In genomic region chr6:116034327-116034726, GRCh38 we compare ENCODE assay signal across 14 cellular contexts. TPM values are rescaled to one million over a fixed set of nuclear protein-coding genes. Genes with fewer than 3 reads are reported as not detected.
DNase-seq lines count a peak whose midpoint lies in the region; ATAC-seq and TF ChIP-seq lines count a peak whose summit lies in the region.
"Had no signal": no experiment of that assay in that cellular context is flagged by ENCODE, and none has a peak within 500 bp of the region (broad histone marks: within the 10 kb centered on the region; RNA-seq: fewer than 3 reads in every experiment).

No MANE protein-coding gene starts in this region.

- ATAC-seq in left lobe of liver (peak; percentile 46), HG03108 (IDR thresholded peaks at IDR 0.05; ENCODE audit: unreplicated experiment) (no peak), GM18867 (IDR thresholded peaks at IDR 0.05; ENCODE audit: unreplicated experiment) (no peak)

- H3K36me3 Mint-ChIP-seq in MCF 10A (ENCODE audit: insufficient read depth, unreplicated experiment) (no peaks in the 10 kb centered on the region), type B pancreatic cell (no peaks in the 10 kb centered on the region)

- H3K9me3 ChIP-seq in breast epithelium (no peaks in the 10 kb centered on the region), mammary epithelial cell (replicated peaks; ENCODE audit: insufficient read depth, low read length) (no peaks in the 10 kb centered on the region)
- H3K9me3 ChIP-seq: MG63, spleen had no signal

- H3K4me3 ChIP-seq in breast epithelium (no peak overlapping the region), mammary epithelial cell (replicated peaks in 1 of 3; ENCODE audit: insufficient read depth in 1 of 3, low read depth in 2 of 3, low read length in 3 of 3) (no peak overlapping the region)
- H3K4me3 ChIP-seq: MG63, spleen had no signal

- H3K9me3 Mint-ChIP-seq in MCF 10A (ENCODE audit: unreplicated experiment) (no peaks in the 10 kb centered on the region), type B pancreatic cell (no peaks in the 10 kb centered on the region)

- 66% methylated on average over 2 of the region's 2 CpGs for WGBS in mammary epithelial cell (ENCODE audit: low coverage, missing lambda C conversion rate)

- no peaks in the 10 kb centered on the region for H4K20me1 ChIP-seq in mammary epithelial cell (ENCODE audit: insufficient read depth, low read length)

- no peak overlapping the region for H3K9ac ChIP-seq in mammary epithelial cell (ENCODE audit: insufficient read depth, low read length)

- H3K27ac Mint-ChIP-seq in MCF 10A (ENCODE audit: low read depth, unreplicated experiment) (peak overlapping the region; percentile 80), type B pancreatic cell (peak overlapping the region; percentile 44)

- H3K27me3 ChIP-seq in breast epithelium (no peaks in the 10 kb centered on the region), mammary epithelial cell (ENCODE audit: insufficient read depth, low read length) (no peaks in the 10 kb centered on the region)
- H3K27me3 ChIP-seq: MG63, spleen had no signal

- H3K27ac ChIP-seq in breast epithelium (no peak overlapping the region), mammary epithelial cell (ENCODE audit: insufficient read depth, low read depth, low read length) (peak overlapping the region; percentile 6)
- H3K27ac ChIP-seq: spleen had no signal

- DNase-seq in MCF 10A (ENCODE audit: unreplicated experiment) (peak; percentile 39), breast epithelium (ENCODE audit: low spot score in 2 of 2) (no peak), mammary epithelial cell (peak; percentile 67), left lobe of liver (ENCODE audit: low spot score) (no peak), type B pancreatic cell (ENCODE audit: extremely low spot score, unreplicated experiment) (no peak), amniotic stem cell (lab: John Stamatoyannopoulos, UW) (no peak)
- DNase-seq: 8988T; activated CD4-positive, CD25-positive, alpha-beta regulatory T cell; MG63; NCI-H446; SHP77 treated with DMSO at 0.1 percent for 48 hours; spleen had no signal

- peaks cover 17% of the 10 kb centered on the region for H3K79me2 ChIP-seq in mammary epithelial cell (ENCODE audit: insufficient read depth, low read length)

- H3K27me3 Mint-ChIP-seq in MCF 10A (ENCODE audit: insufficient read depth, unreplicated experiment) (no peaks in the 10 kb centered on the region), type B pancreatic cell (no peaks in the 10 kb centered on the region)

- H3K4me1 Mint-ChIP-seq in MCF 10A (ENCODE audit: insufficient read depth, unreplicated experiment) (peaks cover 18% of the 10 kb centered on the region), type B pancreatic cell (ENCODE audit: unreplicated experiment) (peaks cover 16% of the 10 kb centered on the region)

- in situ Hi-C loops in mammary epithelial cell (cut with MboI; ENCODE audit: low sequenced_read_pairs in 2 of 2) = no loop called here

- H3K4me1 ChIP-seq in breast epithelium = no peaks in the 10 kb centered on the region
- H3K4me1 ChIP-seq in mammary epithelial cell (ENCODE audit: insufficient read depth, low read length) = peaks cover 20% of the 10 kb centered on the region
- H3K4me1 ChIP-seq: spleen had no signal

- dilution Hi-C loops in mammary epithelial cell (cut with HindIII; ENCODE audit: low sequenced_read_pairs) = no loop called here

- BruUV-seq in MCF 10A (replicated peaks; lab: Mats Ljungman, UMichigan) (no TSS peak), mammary epithelial cell (replicated peaks; lab: Mats Ljungman, UMichigan) (no TSS peak)

- POLR2A ChIA-PET in MCF 10A (lab: Yijun Ruan, JAX) = interaction anchor here (0.6 to 1.1 kb wide), 4 partner anchors 16 to 27 kb away, joined by 3 to 5 read pairs (median 4); partner anchors contain the start of gene FRK

- H3K36me3 ChIP-seq in breast epithelium (no peaks in the 10 kb centered on the region), mammary epithelial cell (ENCODE audit: insufficient read depth, low read length) (no peaks in the 10 kb centered on the region)
- H3K36me3 ChIP-seq: MG63, spleen had no signal

- H3K4me2 ChIP-seq in mammary epithelial cell (ENCODE audit: insufficient read depth, low read depth, low read length) = peak overlapping the region; percentile 33

- TF ChIP-seq POLR2A in breast epithelium (IDR thresholded peaks at IDR 0.05) = no peak

- H3K4me3 Mint-ChIP-seq in MCF 10A (ENCODE audit: unreplicated experiment) (no peak overlapping the region), type B pancreatic cell (no peak overlapping the region)

- intact Hi-C loops in MCF 10A (cut with micrococcal nuclease) (no loop called here), breast epithelium (cut with DNase I; ENCODE audit: low total_unique reads) (no loop called here), mammary epithelial cell (cut with micrococcal nuclease) (loop anchor here (2.0 kb wide), 1 partner anchor 18 kb away; no protein-coding TSS in a partner anchor)

- no peak overlapping the region for H2AFZ ChIP-seq in mammary epithelial cell (ENCODE audit: low read depth, low read length)

- TF ChIP-seq CTCF in MCF 10A (IDR thresholded peaks at IDR 0.05; ENCODE audit: unreplicated experiment) (no peak), breast epithelium (IDR thresholded peaks at IDR 0.05) (no peak), mammary epithelial cell (conservative IDR thresholded peaks at IDR 0.05 in 1 of 2, IDR thresholded peaks at IDR 0.05 in 1 of 2; ENCODE audit: extremely low read depth in 1 of 2, insufficient read depth in 1 of 2, low read depth in 1 of 2, low read length in 2 of 2) (no peak), type B pancreatic cell (conservative IDR thresholded peaks at IDR 0.05) (no peak)

- CTCF ChIA-PET in MCF 10A (lab: Yijun Ruan, JAX) (interaction anchor here (0.6 kb wide), 1 partner anchor 411 kb away, joined by 3 read pairs; no protein-coding TSS in a partner anchor), mammary epithelial cell (lab: Charles Lee; ENCODE audit: low non-redundant PET) (no interaction called here)

RNA-seq across cellular contexts. Expression of gene FRK, which starts 26.4 kb away (rescaled TPM):
- total RNA-seq in MCF 10A (2022) (0.82 and 0.98 TPM in 2 replicates), breast epithelium (10 to 100 TPM in 1 of 3 donors, 1 to 10 TPM in 1, under 1 TPM in 1; 0.64 to 10.5 (median 5.9) TPM), mammary epithelial cell (1 to 10 TPM; 3.2 to 6.2 TPM), left lobe of liver (12.6 TPM), type B pancreatic cell (ENCODE audit: low replicate concordance) (6.2 and 13.2 TPM in 2 replicates)
- polyA plus RNA-seq in mammary epithelial cell = 1.4 TPM
- polyA minus RNA-seq in mammary epithelial cell = 7.8 TPM

Comparison
In these comparisons a context has a peak if more than half of its experiments do, and no peak if none do; other contexts are left out.
1. DNase-seq: peak in MCF 10A (single experiment) and mammary epithelial cell (single experiment); none in breast epithelium (0 of 2), left lobe of liver (single experiment), type B pancreatic cell (single experiment) and amniotic stem cell (single experiment).